In genomic region chr1:186985889-186986491, GRCh38 we compare ENCODE assay signal across 8 cellular contexts.
DNase-seq lines count a peak whose midpoint lies in the region; ATAC-seq and TF ChIP-seq lines count a peak whose summit lies in the region.

No MANE protein-coding gene starts in this region.

- no peak for TF ChIP-seq POLR2A in erythroblast (IDR thresholded peaks at IDR 0.05; ENCODE audit: low read length)

- no peaks in the 10 kb centered on the region for H3K9me3 ChIP-seq in naive thymus-derived CD4-positive, alpha-beta T cell (ENCODE audit: control insufficient read depth in 2 of 3, low read length in 3 of 3)

- no peaks in the 10 kb centered on the region for H3K4me1 ChIP-seq in naive thymus-derived CD4-positive, alpha-beta T cell (ENCODE audit: control insufficient read depth in 2 of 2, insufficient read depth in 2 of 2, low read length in 2 of 2)

- H3K9me3 Mint-ChIP-seq in naive thymus-derived CD4-positive, alpha-beta T cell: no peaks in the 10 kb centered on the region

- CTCF ChIA-PET in RWPE1 (lab: Yijun Ruan, JAX): interaction anchor here (0.7 to 1.7 kb wide), 8 partner anchors 69 to 504 kb away, joined by 3 to 7 read pairs (median 4); partner anchors contain the start of gene PLA2G4A
- CTCF ChIA-PET in naive thymus-derived CD4-positive, alpha-beta T cell (lab: Charles Lee): interaction anchor here (1.1 to 1.3 kb wide), 2 partner anchors 375 to 381 kb away, joined by 4 to 5 read pairs; no protein-coding TSS in a partner anchor

- DNase-seq in G401 (ENCODE audit: low spot score): peak; percentile 71
- DNase-seq in M059J (ENCODE audit: low read depth): peak; percentile 62
- peak; percentile 48 for DNase-seq in RWPE1 (ENCODE audit: low spot score)
- DNase-seq in erythroblast (lab: John Stamatoyannopoulos, UW): peak; percentile 60 to 73
- peak in 5 of 9 donors; percentile 25 to 39 (median 36) for DNase-seq in naive thymus-derived CD4-positive, alpha-beta T cell
- DNase-seq in stimulated activated CD4-positive, alpha-beta T cell treated with anti-CD3 and anti-CD28 coated beads, Interleukin-2, amount 100 ng/mL, for 24 hours: no peak

- no peak overlapping the region for H3K27ac Mint-ChIP-seq in naive thymus-derived CD4-positive, alpha-beta T cell

- H3K27me3 Mint-ChIP-seq in naive thymus-derived CD4-positive, alpha-beta T cell: peaks cover 0 to 23% (median 3%) of the 10 kb centered on the region in 5 donors

- H3K4me1 Mint-ChIP-seq in naive thymus-derived CD4-positive, alpha-beta T cell: no peaks in the 10 kb centered on the region

- no peak overlapping the region for H3K4me3 ChIP-seq in naive thymus-derived CD4-positive, alpha-beta T cell (ENCODE audit: low read length)

- POLR2A ChIA-PET in RWPE1 (lab: Yijun Ruan, JAX; ENCODE audit: low non-redundant PET): no interaction called here
- POLR2A ChIA-PET in naive thymus-derived CD4-positive, alpha-beta T cell (lab: Charles Lee): no interaction called here

- ATAC-seq in GM21786 (IDR thresholded peaks at IDR 0.05; ENCODE audit: unreplicated experiment): peak; percentile 72
- peak; percentile 58 for ATAC-seq in naive thymus-derived CD4-positive, alpha-beta T cell
- ATAC-seq in GM21528 (IDR thresholded peaks at IDR 0.05; ENCODE audit: low FRiP score, unreplicated experiment): no peak

- intact Hi-C loops in naive thymus-derived CD4-positive, alpha-beta T cell (cut with micrococcal nuclease): loop anchor here (1.0 to 10.0 kb wide), 8 partner anchors 263 to 1171 kb away; partner anchors contain the start of genes ODR4 (in 2 of the 2) and TPR (in 2 of the 2)

- H3K4me3 Mint-ChIP-seq in naive thymus-derived CD4-positive, alpha-beta T cell: no peak overlapping the region

- H3K36me3 ChIP-seq in naive thymus-derived CD4-positive, alpha-beta T cell (ENCODE audit: control insufficient read depth in 2 of 3, insufficient read depth in 3 of 3, low read length in 3 of 3): no peaks in the 10 kb centered on the region

- in situ Hi-C loops in G401 (cut with HindIII; ENCODE audit: low sequenced_read_pairs): no loop called here

- no peak overlapping the region for H3K27ac ChIP-seq in RWPE1
- no peak overlapping the region for H3K27ac ChIP-seq in naive thymus-derived CD4-positive, alpha-beta T cell (ENCODE audit: low read depth, low read length)

- peak; percentile 68 for TF ChIP-seq CTCF in RWPE1 (conservative IDR thresholded peaks at IDR 0.05; ENCODE audit: low read depth)

- no peaks in the 10 kb centered on the region for H3K36me3 Mint-ChIP-seq in naive thymus-derived CD4-positive, alpha-beta T cell

- no peaks in the 10 kb centered on the region for H3K27me3 ChIP-seq in naive thymus-derived CD4-positive, alpha-beta T cell (ENCODE audit: control insufficient read depth in 2 of 2, insufficient read depth in 2 of 2, low read length in 2 of 2)

Comparison
In these comparisons a context has a peak if more than half of its experiments do, and no peak if none do; other contexts are left out.
1. DNase-seq: peak in G401 (single experiment), M059J (single experiment), RWPE1 (single experiment), erythroblast (2 of 2) and naive thymus-derived CD4-positive, alpha-beta T cell (5 of 9); none in stimulated activated CD4-positive, alpha-beta T cell treated with anti-CD3 and anti-CD28 coated beads, Interleukin-2, amount 100 ng/mL, for 24 hours (0 of 2).